Comparison of ENCODE assay signal across 2 cellular contexts in genomic region chr18:33505798-33506197, GRCh38.
A peak's percentile ranks its signal among the peaks of the same experiment; 100 is the strongest.
TF ChIP-seq lines count a peak whose summit lies in the region.

No MANE protein-coding gene starts in this region.

TF ChIP-seq in liver, 16 proteins besides CTCF, POLR2A, EP300 and RAD21 (continued from another document):
- TF ChIP-seq FOXA2 (IDR thresholded peaks at IDR 0.05) (no peak), GABPA (IDR thresholded peaks at IDR 0.05 in 1 of 2, conservative IDR thresholded peaks at IDR 0.05 in 1 of 2) (no peak), TAF1 (conservative IDR thresholded peaks at IDR 0.05) (peak; percentile 25), RXRA (IDR thresholded peaks at IDR 0.05) (peak in 1 of 2 donors; percentile 50), ATF3 (IDR thresholded peaks at IDR 0.05) (no peak), HNF4A (conservative IDR thresholded peaks at IDR 0.05) (peak in 1 of 2 donors; percentile 88), NR2F2 (IDR thresholded peaks at IDR 0.05) (no peak), EGR1 (IDR thresholded peaks at IDR 0.05; ENCODE audit: low read depth in 2 of 2) (peak in 1 of 2 donors; percentile 12), HNF4G (IDR thresholded peaks at IDR 0.05) (no peak), YY1 (IDR thresholded peaks at IDR 0.05) (peak; percentile 70)
- TF ChIP-seq, protein P1, sequence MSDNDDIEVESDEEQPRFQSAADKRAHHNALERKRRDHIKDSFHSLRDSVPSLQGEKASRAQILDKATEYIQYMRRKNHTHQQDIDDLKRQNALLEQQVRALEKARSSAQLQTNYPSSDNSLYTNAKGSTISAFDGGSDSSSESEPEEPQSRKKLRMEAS (IDR thresholded peaks at IDR 0.05), result peak; percentile 32
- TF ChIP-seq, protein P2, sequence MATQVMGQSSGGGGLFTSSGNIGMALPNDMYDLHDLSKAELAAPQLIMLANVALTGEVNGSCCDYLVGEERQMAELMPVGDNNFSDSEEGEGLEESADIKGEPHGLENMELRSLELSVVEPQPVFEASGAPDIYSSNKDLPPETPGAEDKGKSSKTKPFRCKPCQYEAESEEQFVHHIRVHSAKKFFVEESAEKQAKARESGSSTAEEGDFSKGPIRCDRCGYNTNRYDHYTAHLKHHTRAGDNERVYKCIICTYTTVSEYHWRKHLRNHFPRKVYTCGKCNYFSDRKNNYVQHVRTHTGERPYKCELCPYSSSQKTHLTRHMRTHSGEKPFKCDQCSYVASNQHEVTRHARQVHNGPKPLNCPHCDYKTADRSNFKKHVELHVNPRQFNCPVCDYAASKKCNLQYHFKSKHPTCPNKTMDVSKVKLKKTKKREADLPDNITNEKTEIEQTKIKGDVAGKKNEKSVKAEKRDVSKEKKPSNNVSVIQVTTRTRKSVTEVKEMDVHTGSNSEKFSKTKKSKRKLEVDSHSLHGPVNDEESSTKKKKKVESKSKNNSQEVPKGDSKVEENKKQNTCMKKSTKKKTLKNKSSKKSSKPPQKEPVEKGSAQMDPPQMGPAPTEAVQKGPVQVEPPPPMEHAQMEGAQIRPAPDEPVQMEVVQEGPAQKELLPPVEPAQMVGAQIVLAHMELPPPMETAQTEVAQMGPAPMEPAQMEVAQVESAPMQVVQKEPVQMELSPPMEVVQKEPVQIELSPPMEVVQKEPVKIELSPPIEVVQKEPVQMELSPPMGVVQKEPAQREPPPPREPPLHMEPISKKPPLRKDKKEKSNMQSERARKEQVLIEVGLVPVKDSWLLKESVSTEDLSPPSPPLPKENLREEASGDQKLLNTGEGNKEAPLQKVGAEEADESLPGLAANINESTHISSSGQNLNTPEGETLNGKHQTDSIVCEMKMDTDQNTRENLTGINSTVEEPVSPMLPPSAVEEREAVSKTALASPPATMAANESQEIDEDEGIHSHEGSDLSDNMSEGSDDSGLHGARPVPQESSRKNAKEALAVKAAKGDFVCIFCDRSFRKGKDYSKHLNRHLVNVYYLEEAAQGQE (IDR thresholded peaks at IDR 0.05), result peak; percentile 49
TF ChIP-seq in liver: peak in this region for 9.

TF ChIP-seq in HepG2, 621 proteins besides CTCF, POLR2A, EP300 and RAD21:
- TF ChIP-seq, protein P3, sequence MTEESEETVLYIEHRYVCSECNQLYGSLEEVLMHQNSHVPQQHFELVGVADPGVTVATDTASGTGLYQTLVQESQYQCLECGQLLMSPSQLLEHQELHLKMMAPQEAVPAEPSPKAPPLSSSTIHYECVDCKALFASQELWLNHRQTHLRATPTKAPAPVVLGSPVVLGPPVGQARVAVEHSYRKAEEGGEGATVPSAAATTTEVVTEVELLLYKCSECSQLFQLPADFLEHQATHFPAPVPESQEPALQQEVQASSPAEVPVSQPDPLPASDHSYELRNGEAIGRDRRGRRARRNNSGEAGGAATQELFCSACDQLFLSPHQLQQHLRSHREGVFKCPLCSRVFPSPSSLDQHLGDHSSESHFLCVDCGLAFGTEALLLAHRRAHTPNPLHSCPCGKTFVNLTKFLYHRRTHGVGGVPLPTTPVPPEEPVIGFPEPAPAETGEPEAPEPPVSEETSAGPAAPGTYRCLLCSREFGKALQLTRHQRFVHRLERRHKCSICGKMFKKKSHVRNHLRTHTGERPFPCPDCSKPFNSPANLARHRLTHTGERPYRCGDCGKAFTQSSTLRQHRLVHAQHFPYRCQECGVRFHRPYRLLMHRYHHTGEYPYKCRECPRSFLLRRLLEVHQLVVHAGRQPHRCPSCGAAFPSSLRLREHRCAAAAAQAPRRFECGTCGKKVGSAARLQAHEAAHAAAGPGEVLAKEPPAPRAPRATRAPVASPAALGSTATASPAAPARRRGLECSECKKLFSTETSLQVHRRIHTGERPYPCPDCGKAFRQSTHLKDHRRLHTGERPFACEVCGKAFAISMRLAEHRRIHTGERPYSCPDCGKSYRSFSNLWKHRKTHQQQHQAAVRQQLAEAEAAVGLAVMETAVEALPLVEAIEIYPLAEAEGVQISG (CRISPR knock-in tag; IDR thresholded peaks at IDR 0.05), result no peak
- TF ChIP-seq ZNF510 (CRISPR knock-in tag; IDR thresholded peaks at IDR 0.05; ENCODE audit: low read depth), result no peak
- no peak for TF ChIP-seq HOXA7 (CRISPR knock-in tag; IDR thresholded peaks at IDR 0.05)
- no peak for TF ChIP-seq NCOA1 (CRISPR knock-in tag; IDR thresholded peaks at IDR 0.05)
- no peak for TF ChIP-seq SP4 (CRISPR knock-in tag; IDR thresholded peaks at IDR 0.05)
- TF ChIP-seq ZBTB14 (CRISPR knock-in tag; IDR thresholded peaks at IDR 0.05), result no peak
- TF ChIP-seq SAFB2 (CRISPR knock-in tag; IDR thresholded peaks at IDR 0.05; ENCODE audit: borderline replicate concordance, low read depth), result no peak
- no peak for TF ChIP-seq ZNF543 (CRISPR knock-in tag; IDR thresholded peaks at IDR 0.05)
- TF ChIP-seq YEATS2 (CRISPR knock-in tag; IDR thresholded peaks at IDR 0.05; ENCODE audit: borderline replicate concordance), result no peak
- TF ChIP-seq ZMAT3 (CRISPR knock-in tag; conservative IDR thresholded peaks at IDR 0.05), result no peak
